Comparison of ENCODE assay signal across 30 cellular contexts in genomic region chr7:119421657-119422056, GRCh38.
"Had no signal": no experiment of that assay in that cellular context is flagged by ENCODE, and none has a peak within 500 bp of the region (broad histone marks: within the 10 kb centered on the region; RNA-seq: fewer than 3 reads in every experiment).

No MANE protein-coding gene starts in this region.

- H3K4me3 Mint-ChIP-seq: activated CD4-positive, alpha-beta memory T cell treated with anti-CD3 and anti-CD28 coated beads for 36 hours; activated CD4-positive, alpha-beta T cell treated with anti-CD3 and anti-CD28 coated beads for 36 hours; activated CD4-positive, alpha-beta T cell treated with anti-CD3 and anti-CD28 coated beads, Interleukin-2, amount 10 ng/mL, durations not matched to agents 24 days and 14 days; activated CD8-positive, alpha-beta memory T cell treated with anti-CD3 and anti-CD28 coated beads, Interleukin-2, amount 10 ng/mL, durations not matched to agents 7 days and 5 days; activated CD8-positive, alpha-beta T cell treated with anti-CD3 and anti-CD28 coated beads, Interleukin-2, amount 10 ng/mL, durations not matched to agents 7 days and 5 days; activated naive CD4-positive, alpha-beta T cell treated with anti-CD3 and anti-CD28 coated beads for 36 hours; activated naive CD4-positive, alpha-beta T cell treated with anti-CD3 and anti-CD28 coated beads, Interleukin-2, amount 50 U/mL, for 24 hours; activated naive CD8-positive, alpha-beta T cell treated with anti-CD3 and anti-CD28 coated beads for 36 hours; activated naive CD8-positive, alpha-beta T cell treated with anti-CD3 and anti-CD28 coated beads, Interleukin-2, amount 50 U/mL, for 24 hours; activated T-helper 1 cell treated with anti-CD3 and anti-CD28 coated beads, Interleukin-12 subunit alpha, Interleukin-12 subunit beta, Interleukin-2, Interleukin-4 antibody, amounts not matched to agents 30 ng/mL and 10 ng/mL and 1 ng/mL, durations not matched to agents 14 hours and 24 hours and 36 hours had no signal

- H3K4me3 ChIP-seq: adrenal gland, body of pancreas, colonic mucosa, esophagus muscularis mucosa, gastrocnemius medialis had no signal

- DNase-seq: activated CD4-positive, alpha-beta memory T cell treated with anti-CD3 and anti-CD28 coated beads for 36 hours; activated CD4-positive, alpha-beta T cell treated with anti-CD3 and anti-CD28 coated beads for 36 hours; activated CD4-positive, alpha-beta T cell treated with anti-CD3 and anti-CD28 coated beads, Interleukin-2, amount 10 ng/mL, durations not matched to agents 24 days and 14 days; activated CD4-positive, CD25-positive, alpha-beta regulatory T cell; activated CD4-positive, CD25-positive, alpha-beta regulatory T cell treated with anti-CD3 and anti-CD28 coated beads, Interleukin-2, amount 50 U/mL, for 72 hours; activated CD8-positive, alpha-beta memory T cell treated with anti-CD3 and anti-CD28 coated beads, Interleukin-2, amount 10 ng/mL, durations not matched to agents 7 days and 5 days; activated CD8-positive, alpha-beta memory T cell treated with anti-CD3 and anti-CD28 coated beads, Interleukin-2, amount 50 U/mL, for 4 hours; activated CD8-positive, alpha-beta T cell treated with anti-CD3 and anti-CD28 coated beads, Interleukin-2, amount 10 ng/mL, durations not matched to agents 7 days and 5 days; activated effector memory CD4-positive, alpha-beta T cell treated with anti-CD3 and anti-CD28 coated beads, Interleukin-2, amount 50 U/mL, for 16 hours; activated naive CD4-positive, alpha-beta T cell treated with anti-CD3 and anti-CD28 coated beads for 36 hours; activated naive CD8-positive, alpha-beta T cell treated with anti-CD3 and anti-CD28 coated beads for 36 hours; activated naive CD8-positive, alpha-beta T cell treated with anti-CD3 and anti-CD28 coated beads, Interleukin-2, amount 50 U/mL, for 24 hours; activated T-cell treated with anti-CD3 and anti-CD28 coated beads, Interleukin-2, amount 50 U/mL, for 1 hour; activated T-cell treated with anti-CD3 and anti-CD28 coated beads, Interleukin-2, amount 50 U/mL, for 48 hours; adrenal gland; amygdala; aorta; body of pancreas; caudate nucleus; colonic mucosa; effector memory CD4-positive, alpha-beta T cell; erythroblast; foreskin keratinocyte; gastrocnemius medialis; glutamatergic neuron; T-helper 2 cell had no signal

- H3K36me3 Mint-ChIP-seq: activated CD4-positive, alpha-beta memory T cell treated with anti-CD3 and anti-CD28 coated beads for 36 hours; activated CD8-positive, alpha-beta memory T cell treated with anti-CD3 and anti-CD28 coated beads, Interleukin-2, amount 10 ng/mL, durations not matched to agents 7 days and 5 days; activated naive CD4-positive, alpha-beta T cell treated with anti-CD3 and anti-CD28 coated beads, Interleukin-2, amount 50 U/mL, for 24 hours; activated naive CD8-positive, alpha-beta T cell treated with anti-CD3 and anti-CD28 coated beads for 36 hours had no signal

- ATAC-seq: activated CD4-positive, alpha-beta T cell treated with anti-CD3 and anti-CD28 coated beads for 36 hours; activated CD8-positive, alpha-beta memory T cell treated with anti-CD3 and anti-CD28 coated beads, Interleukin-2, amount 10 ng/mL, durations not matched to agents 7 days and 5 days; activated CD8-positive, alpha-beta T cell treated with anti-CD3 and anti-CD28 coated beads, Interleukin-2, amount 10 ng/mL, durations not matched to agents 7 days and 5 days; activated naive CD8-positive, alpha-beta T cell treated with anti-CD3 and anti-CD28 coated beads, Interleukin-2, amount 50 U/mL, for 24 hours; foreskin keratinocyte; gastrocnemius medialis had no signal

- H3K27me3 Mint-ChIP-seq: activated CD4-positive, alpha-beta memory T cell treated with anti-CD3 and anti-CD28 coated beads for 36 hours; activated CD4-positive, alpha-beta T cell treated with anti-CD3 and anti-CD28 coated beads for 36 hours; activated CD4-positive, alpha-beta T cell treated with anti-CD3 and anti-CD28 coated beads, Interleukin-2, amount 10 ng/mL, durations not matched to agents 24 days and 14 days; activated CD8-positive, alpha-beta memory T cell treated with anti-CD3 and anti-CD28 coated beads, Interleukin-2, amount 10 ng/mL, durations not matched to agents 7 days and 5 days; activated naive CD4-positive, alpha-beta T cell treated with anti-CD3 and anti-CD28 coated beads, Interleukin-2, amount 50 U/mL, for 24 hours; activated naive CD8-positive, alpha-beta T cell treated with anti-CD3 and anti-CD28 coated beads for 36 hours; activated naive CD8-positive, alpha-beta T cell treated with anti-CD3 and anti-CD28 coated beads, Interleukin-2, amount 50 U/mL, for 24 hours had no signal

- H3K9me3 ChIP-seq: adrenal gland, body of pancreas, colonic mucosa, esophagus muscularis mucosa, gastrocnemius medialis had no signal

- H3K4me1 ChIP-seq: adrenal gland, body of pancreas, colonic mucosa, esophagus muscularis mucosa, foreskin keratinocyte, gastrocnemius medialis had no signal

- H3K27me3 ChIP-seq: adrenal gland, body of pancreas, colonic mucosa, esophagus muscularis mucosa, foreskin keratinocyte, gastrocnemius medialis had no signal

- H3K27ac ChIP-seq: adrenal gland, body of pancreas, colonic mucosa, esophagus muscularis mucosa, foreskin keratinocyte, gastrocnemius medialis had no signal

- H3K27ac Mint-ChIP-seq: activated CD4-positive, alpha-beta memory T cell treated with anti-CD3 and anti-CD28 coated beads for 36 hours; activated CD4-positive, alpha-beta T cell treated with anti-CD3 and anti-CD28 coated beads for 36 hours; activated CD4-positive, alpha-beta T cell treated with anti-CD3 and anti-CD28 coated beads, Interleukin-2, amount 10 ng/mL, durations not matched to agents 24 days and 14 days; activated CD8-positive, alpha-beta memory T cell treated with anti-CD3 and anti-CD28 coated beads, Interleukin-2, amount 10 ng/mL, durations not matched to agents 7 days and 5 days; activated CD8-positive, alpha-beta T cell treated with anti-CD3 and anti-CD28 coated beads, Interleukin-2, amount 10 ng/mL, durations not matched to agents 7 days and 5 days; activated naive CD4-positive, alpha-beta T cell treated with anti-CD3 and anti-CD28 coated beads for 36 hours; activated naive CD4-positive, alpha-beta T cell treated with anti-CD3 and anti-CD28 coated beads, Interleukin-2, amount 50 U/mL, for 24 hours; activated naive CD8-positive, alpha-beta T cell treated with anti-CD3 and anti-CD28 coated beads for 36 hours; activated naive CD8-positive, alpha-beta T cell treated with anti-CD3 and anti-CD28 coated beads, Interleukin-2, amount 50 U/mL, for 24 hours; activated T-helper 1 cell treated with anti-CD3 and anti-CD28 coated beads, Interleukin-12 subunit alpha, Interleukin-12 subunit beta, Interleukin-2, Interleukin-4 antibody, amounts not matched to agents 30 ng/mL and 10 ng/mL and 1 ng/mL, durations not matched to agents 14 hours and 24 hours and 36 hours; activated T-helper 2 cell treated with anti-CD3 and anti-CD28 coated beads, Interferon-gamma antibody, Interleukin-2, Interleukin-4, amounts not matched to agents 10 μg/mL and 5 μg/mL and 100 μg/mL, durations not matched to agents 14 hours and 24 hours and 36 hours had no signal

- H3K4me1 Mint-ChIP-seq: activated CD4-positive, alpha-beta T cell treated with anti-CD3 and anti-CD28 coated beads for 36 hours; activated CD4-positive, alpha-beta T cell treated with anti-CD3 and anti-CD28 coated beads, Interleukin-2, amount 10 ng/mL, durations not matched to agents 24 days and 14 days; activated CD8-positive, alpha-beta memory T cell treated with anti-CD3 and anti-CD28 coated beads, Interleukin-2, amount 10 ng/mL, durations not matched to agents 7 days and 5 days; activated naive CD4-positive, alpha-beta T cell treated with anti-CD3 and anti-CD28 coated beads, Interleukin-2, amount 50 U/mL, for 24 hours; activated naive CD8-positive, alpha-beta T cell treated with anti-CD3 and anti-CD28 coated beads for 36 hours; activated naive CD8-positive, alpha-beta T cell treated with anti-CD3 and anti-CD28 coated beads, Interleukin-2, amount 50 U/mL, for 24 hours had no signal

- H3K9me3 Mint-ChIP-seq: activated CD4-positive, alpha-beta T cell treated with anti-CD3 and anti-CD28 coated beads, Interleukin-2, amount 10 ng/mL, durations not matched to agents 24 days and 14 days; activated naive CD4-positive, alpha-beta T cell treated with anti-CD3 and anti-CD28 coated beads, Interleukin-2, amount 50 U/mL, for 24 hours; activated T-helper 1 cell treated with anti-CD3 and anti-CD28 coated beads, Interleukin-12 subunit alpha, Interleukin-12 subunit beta, Interleukin-2, Interleukin-4 antibody, amounts not matched to agents 30 ng/mL and 10 ng/mL and 1 ng/mL, durations not matched to agents 14 hours and 24 hours and 36 hours; activated T-helper 2 cell treated with anti-CD3 and anti-CD28 coated beads, Interferon-gamma antibody, Interleukin-2, Interleukin-4, amounts not matched to agents 10 μg/mL and 5 μg/mL and 100 μg/mL, durations not matched to agents 14 hours and 24 hours and 36 hours had no signal

- H3K36me3 ChIP-seq: adrenal gland, colonic mucosa, esophagus muscularis mucosa, gastrocnemius medialis had no signal
